ENCODE assay signal across 14 cellular contexts in genomic region chr11:110046759-110047386, GRCh38.
"Had no signal": no experiment of that assay in that cellular context is flagged by ENCODE, and none has a peak within 500 bp of the region (broad histone marks: within the 10 kb centered on the region; RNA-seq: fewer than 3 reads in every experiment).

No MANE protein-coding gene starts in this region.

- DNase-seq: activated CD4-positive, alpha-beta T cell treated with anti-CD3 and anti-CD28 coated beads for 4 hours; activated naive CD4-positive, alpha-beta T cell treated with Interleukin-2 at 50 U/mL for 16 hours; activated naive CD8-positive, alpha-beta T cell treated with anti-CD3 and anti-CD28 coated beads, Interleukin-2, amount 50 U/mL, for 24 hours; foreskin melanocyte; heart right ventricle; ovary; stimulated activated CD4-positive, alpha-beta T cell treated with anti-CD3 and anti-CD28 coated beads, Interleukin-4, amount 100 ng/mL, for 1 hour; stimulated activated naive CD8-positive, alpha-beta T cell treated with anti-CD3 and anti-CD28 coated beads, Interleukin-15, amount 100 ng/mL, for 72 hours; SW 1271; testis had no signal

- H3K27me3 ChIP-seq: ascending aorta, heart right ventricle, ovary, testis had no signal

- H3K4me3 ChIP-seq: ascending aorta, heart right ventricle, lung, ovary, testis had no signal

- ATAC-seq: activated naive CD8-positive, alpha-beta T cell treated with anti-CD3 and anti-CD28 coated beads, Interleukin-2, amount 50 U/mL, for 24 hours; heart right ventricle; natural killer cell treated with Interleukin-12 subunit alpha and Interleukin-12 subunit beta and Interleukin-15 and Interleukin-18, amount 100 ng/mL, for 72 hours; stimulated activated naive CD8-positive, alpha-beta T cell treated with anti-CD3 and anti-CD28 coated beads, Interleukin-15, amount 100 ng/mL, for 72 hours had no signal

- H3K9me3 Mint-ChIP-seq: activated naive CD8-positive, alpha-beta T cell treated with anti-CD3 and anti-CD28 coated beads, Interleukin-2, amount 50 U/mL, for 24 hours had no signal

- H3K36me3 Mint-ChIP-seq: natural killer cell treated with Interleukin-12 subunit alpha and Interleukin-12 subunit beta and Interleukin-15 and Interleukin-18, amount 100 ng/mL, for 72 hours had no signal

- H3K4me1 ChIP-seq: ascending aorta, heart right ventricle, testis had no signal

- H3K36me3 ChIP-seq: ascending aorta, heart right ventricle, ovary had no signal

- H3K27ac ChIP-seq: ascending aorta, heart right ventricle, ovary, testis had no signal

- H3K4me1 Mint-ChIP-seq: activated naive CD8-positive, alpha-beta T cell treated with anti-CD3 and anti-CD28 coated beads, Interleukin-2, amount 50 U/mL, for 24 hours; stimulated activated naive CD8-positive, alpha-beta T cell treated with anti-CD3 and anti-CD28 coated beads, Interleukin-15, amount 100 ng/mL, for 72 hours had no signal

- H3K4me3 Mint-ChIP-seq: activated naive CD8-positive, alpha-beta T cell treated with anti-CD3 and anti-CD28 coated beads, Interleukin-2, amount 50 U/mL, for 24 hours; activated T-helper 1 cell treated with anti-CD3 and anti-CD28 coated beads, Interleukin-12 subunit alpha, Interleukin-12 subunit beta, Interleukin-2, Interleukin-4 antibody, amounts not matched to agents 30 ng/mL and 10 ng/mL and 1 ng/mL, durations not matched to agents 14 hours and 24 hours and 36 hours; natural killer cell treated with Interleukin-12 subunit alpha and Interleukin-12 subunit beta and Interleukin-15 and Interleukin-18, amount 100 ng/mL, for 72 hours; stimulated activated naive CD8-positive, alpha-beta T cell treated with anti-CD3 and anti-CD28 coated beads, Interleukin-15, amount 100 ng/mL, for 72 hours had no signal

- H3K27ac Mint-ChIP-seq: activated naive CD8-positive, alpha-beta T cell treated with anti-CD3 and anti-CD28 coated beads, Interleukin-2, amount 50 U/mL, for 24 hours; activated T-helper 1 cell treated with anti-CD3 and anti-CD28 coated beads, Interleukin-12 subunit alpha, Interleukin-12 subunit beta, Interleukin-2, Interleukin-4 antibody, amounts not matched to agents 30 ng/mL and 10 ng/mL and 1 ng/mL, durations not matched to agents 14 hours and 24 hours and 36 hours; natural killer cell treated with Interleukin-12 subunit alpha and Interleukin-12 subunit beta and Interleukin-15 and Interleukin-18, amount 100 ng/mL, for 72 hours; stimulated activated naive CD8-positive, alpha-beta T cell treated with anti-CD3 and anti-CD28 coated beads, Interleukin-15, amount 100 ng/mL, for 72 hours had no signal
